In genomic region chr18:79678665-79679551, GRCh38 we compare ENCODE assay signal across 8 cellular contexts. TPM values are rescaled to one million over a fixed set of nuclear protein-coding genes. Genes with fewer than 3 reads are reported as not detected.
DNase-seq lines count a peak whose midpoint lies in the region; ATAC-seq and TF ChIP-seq lines count a peak whose summit lies in the region.

No MANE protein-coding gene starts in this region.

- H3K27ac ChIP-seq in heart left ventricle (peak overlapping the region; percentile 94 to 100 (median 99)), trophoblast cell (ENCODE audit: low read depth, low read length) (peak overlapping the region; percentile 89), transverse colon (peak overlapping the region; percentile 93 to 99 (median 96))

- H3K79me2 ChIP-seq in trophoblast cell (ENCODE audit: control insufficient read depth, insufficient read depth, low read length, poor library complexity), result peaks cover 33% of the 10 kb centered on the region

- ATAC-seq in HG02870 (IDR thresholded peaks at IDR 0.05; ENCODE audit: unreplicated experiment) (peak; percentile 94), T-cell (replicated peaks in 1 of 4) (peak; percentile 88 to 91 (median 90)), heart left ventricle (peak; percentile 98 to 99 (median 98))

- H3K4ac ChIP-seq in trophoblast cell (ENCODE audit: low read depth, low read length), result peak overlapping the region; percentile 31

- H3K4me1 Mint-ChIP-seq in T-cell, result peaks cover 49 to 61% (median 60%) of the 10 kb centered on the region in 3 donors

- peak overlapping the region; percentile 83 for H3K18ac ChIP-seq in trophoblast cell (ENCODE audit: low read length)

- peak in 1 of 2 donors; percentile 54 for TF ChIP-seq POLR2A in heart left ventricle (IDR thresholded peaks at IDR 0.05)
- TF ChIP-seq POLR2A in transverse colon (IDR thresholded peaks at IDR 0.05), result peak; percentile 56

- H4K8ac ChIP-seq in trophoblast cell (ENCODE audit: low read depth, low read length), result peak overlapping the region; percentile 94

- H3K4me3 Mint-ChIP-seq in T-cell, result peak overlapping the region; percentile 93 to 97 (median 93)

- H3K9me3 ChIP-seq in heart left ventricle, result no peaks in the 10 kb centered on the region
- no peaks in the 10 kb centered on the region for H3K9me3 ChIP-seq in trophoblast cell (ENCODE audit: insufficient read depth, low read depth, low read length)
- H3K9me3 ChIP-seq in transverse colon, result no peaks in the 10 kb centered on the region

- peak overlapping the region; percentile 61 to 99 (median 88) for H3K4me3 ChIP-seq in heart left ventricle
- peak overlapping the region; percentile 98 for H3K4me3 ChIP-seq in trophoblast cell (ENCODE audit: low read depth, low read length)
- peak overlapping the region; percentile 75 to 99 (median 94) for H3K4me3 ChIP-seq in transverse colon

- H3K27me3 Mint-ChIP-seq in T-cell, result no peaks in the 10 kb centered on the region

- no peak overlapping the region for H3K23ac ChIP-seq in trophoblast cell (ENCODE audit: low read length)

- CTCF ChIA-PET in T-cell (lab: Charles Lee), result interaction anchor here in 1 of 2 donors (0.5 to 0.6 kb wide), 2 partner anchors 286 to 328 kb away, joined by 3 to 9 read pairs; no protein-coding TSS in a partner anchor

- H3K27ac Mint-ChIP-seq in T-cell, result peak overlapping the region; percentile 99

- TF ChIP-seq CTCF in GM13977 (IDR thresholded peaks at IDR 0.05; ENCODE audit: extremely low read depth, insufficient read depth, missing control alignments), result peak; percentile 4
- TF ChIP-seq CTCF in heart left ventricle (IDR thresholded peaks at IDR 0.05), result no peak
- TF ChIP-seq CTCF in transverse colon (IDR thresholded peaks at IDR 0.05), result no peak

- intact Hi-C loops in heart left ventricle (cut with DNase I) (loop anchor here in 3 of 10 donors (2.0 to 5.0 kb wide), 2 partner anchors 353 to 356 kb away; partner anchors contain the start of gene RBFA (in 3 of the 3)), transverse colon (cut with DNase I; ENCODE audit: low total_unique reads) (no loop called here)

- POLR2A ChIA-PET in T-cell (lab: Charles Lee), result interaction anchor here in 1 of 2 donors (0.6 kb wide), 1 partner anchor 281 kb away, joined by 3 read pairs; no protein-coding TSS in a partner anchor

- H3K9me3 Mint-ChIP-seq in T-cell, result peaks cover 0 to 4% (median 0%) of the 10 kb centered on the region in 3 donors

- H3K36me3 ChIP-seq in heart left ventricle (peaks cover 0 to 14% (median 4%) of the 10 kb centered on the region in 9 donors), trophoblast cell (ENCODE audit: control insufficient read depth in 1 of 2, insufficient read depth in 2 of 2, low read length in 2 of 2) (peaks cover 9 to 11% of the 10 kb centered on the region in 2 experiments), transverse colon (peaks cover 0 to 5% (median 0%) of the 10 kb centered on the region in 4 donors)

- H2AFZ ChIP-seq in trophoblast cell (ENCODE audit: insufficient read depth, low read length, poor library complexity), result peak overlapping the region; percentile 92

- peaks cover 10% of the 10 kb centered on the region for H3K79me1 ChIP-seq in trophoblast cell (ENCODE audit: low read length)

- peaks cover 6 to 56% (median 31%) of the 10 kb centered on the region in 12 donors for H3K4me1 ChIP-seq in heart left ventricle
- H3K4me1 ChIP-seq in trophoblast cell (ENCODE audit: control insufficient read depth in 1 of 2, insufficient read depth in 2 of 2, low read length in 2 of 2), result peaks cover 7 to 8% of the 10 kb centered on the region in 2 experiments
- peaks cover 18 to 49% (median 37%) of the 10 kb centered on the region in 4 donors for H3K4me1 ChIP-seq in transverse colon

- H2BK5ac ChIP-seq in trophoblast cell (ENCODE audit: low read depth, low read length, poor library complexity), result peak overlapping the region; percentile 97

- no peak overlapping the region for H2BK12ac ChIP-seq in trophoblast cell (ENCODE audit: low read length)

- H4K12ac ChIP-seq in trophoblast cell (ENCODE audit: low read depth, low read length), result peak overlapping the region; percentile 86

- TF ChIP-seq EP300 in transverse colon (IDR thresholded peaks at IDR 0.05; ENCODE audit: low read depth), result no peak

- H4K91ac ChIP-seq in trophoblast cell (ENCODE audit: low read depth, low read length), result peak overlapping the region; percentile 98

- peak overlapping the region; percentile 98 for H3K9ac ChIP-seq in trophoblast cell (ENCODE audit: low read length)

- H2AK5ac ChIP-seq in trophoblast cell (ENCODE audit: low read length), result no peak overlapping the region

- peaks cover 13% of the 10 kb centered on the region for H3K36me3 Mint-ChIP-seq in T-cell

- H3K4me2 ChIP-seq in trophoblast cell (ENCODE audit: low read length), result peak overlapping the region; percentile 76

- in situ Hi-C loops in GM13977 (cut with MboI; ENCODE audit: low pct_unique_long_range_greater_than_20kb, low sequenced_read_pairs, unreplicated experiment) (no loop called here), transverse colon (cut with MboI; ENCODE audit: low pct_ligation_motif_present in 1 of 4, low pct_unique_long_range_greater_than_20kb in 1 of 4, low sequenced_read_pairs in 3 of 4) (no loop called here)

- WGBS in heart left ventricle, 4 donors, result 1% methylated on average over 46 to 77 of the region's 77 CpGs
- WGBS in trophoblast cell (ENCODE audit: extremely low coverage, insufficient coverage, insufficient read length), result no CpG with 5 or more reads among the region's 77 CpGs
- 0 to 11% methylated on average over 1 to 62 of the region's 77 CpGs for WGBS in transverse colon (ENCODE audit: low coverage in 1 of 2), 2 donors

- H3K14ac ChIP-seq in trophoblast cell (ENCODE audit: low read length), result peak overlapping the region; percentile 89

- peak overlapping the region; percentile 93 for H2BK120ac ChIP-seq in trophoblast cell (ENCODE audit: insufficient read depth, low read length, poor library complexity)

- peak; percentile 99 for DNase-seq in GM13977 (ENCODE audit: low spot score)
- peak; percentile 100 for DNase-seq in NCI-H146 (lab: John Stamatoyannopoulos, UW)
- DNase-seq in T-cell, result peak; percentile 93 to 100 (median 99)
- peak; percentile 98 for DNase-seq in amniotic epithelial cell (ENCODE audit: low read depth)
- peak; percentile 99 to 100 (median 99) for DNase-seq in heart left ventricle
- DNase-seq in trophoblast cell, result peak; percentile 99 to 100
- peak; percentile 99 for DNase-seq in transverse colon

- H3K27me3 ChIP-seq in heart left ventricle (no peaks in the 10 kb centered on the region), trophoblast cell (ENCODE audit: insufficient read depth, low read length) (no peaks in the 10 kb centered on the region), transverse colon (no peaks in the 10 kb centered on the region)

RNA-seq across cellular contexts. Expression of gene CTDP1, which starts 0.7 kb away (rescaled TPM):
- 10 to 100 TPM; 46.3 to 78.0 (median 49.4) TPM for total RNA-seq in T-cell
- 10 to 100 TPM in 5 of 9 donors, 1 to 10 TPM in 4; 6.0 to 17.1 (median 10.3) TPM for total RNA-seq in heart left ventricle
- 10 to 100 TPM in 1 of 2 donors, 1 to 10 TPM in 1; 7.0 to 10.3 TPM for polyA plus RNA-seq in heart left ventricle
- polyA plus RNA-seq in trophoblast cell (2013), result 21.4 and 21.6 TPM in 2 replicates
- total RNA-seq in transverse colon, result 100 to 1,000 TPM in 1 of 4 donors, 10 to 100 TPM in 3; 30.6 to 120 (median 49.3) TPM

Comparison
In these comparisons a context has a peak if more than half of its experiments do, and no peak if none do; other contexts are left out.
1. Peak in every context shown above with its lines: DNase-seq, ATAC-seq, H3K4me3 ChIP-seq and H3K27ac ChIP-seq.